Comparison of ENCODE assay signal across 27 cellular contexts in the genomic region with DNA sequence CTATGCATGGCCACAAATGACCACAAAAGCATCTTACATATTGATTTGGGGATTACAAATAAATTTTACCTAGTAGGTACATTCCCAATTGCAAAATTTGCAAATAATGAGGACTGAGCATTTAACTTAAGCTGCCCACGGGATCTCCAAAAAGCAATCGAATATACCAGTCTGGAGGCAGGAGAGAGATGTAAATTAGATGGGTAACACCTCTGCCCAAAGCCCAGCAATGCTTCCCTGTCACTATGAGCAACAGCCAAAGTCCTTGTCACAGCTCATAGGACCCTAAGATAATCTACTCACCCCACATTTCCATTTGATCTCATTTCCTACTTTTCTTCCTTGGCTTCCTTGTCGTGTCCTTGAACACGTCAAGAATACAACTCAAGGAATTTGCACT.
"Had no signal": no experiment of that assay in that cellular context is flagged by ENCODE, and none has a peak within 500 bp of the region (broad histone marks: within the 10 kb centered on the region; RNA-seq: fewer than 3 reads in every experiment).

No MANE protein-coding gene starts in this region.

- DNase-seq: naive thymus-derived CD4-positive, alpha-beta T cell; natural killer cell; occipital lobe; ovary; posterior cingulate gyrus; psoas muscle; right cardiac atrium; right lobe of liver; sigmoid colon; small intestine; stimulated activated CD4-positive, alpha-beta T cell treated with anti-CD3 and anti-CD28 coated beads, Interleukin-15, amount 100 ng/mL, for 24 hours; stimulated activated CD4-positive, alpha-beta T cell treated with anti-CD3 and anti-CD28 coated beads, Interleukin-2, amount 100 ng/mL, for 24 hours; stimulated activated CD4-positive, alpha-beta T cell treated with anti-CD3 and anti-CD28 coated beads, Interleukin-4, amount 100 ng/mL, for 24 hours; stimulated activated naive B cell treated with anti-CD40 and anti-IgM and Interleukin-4, amounts not matched to agents 10 μg/mL and 1 μg/mL and 100 μg/mL, for 72 hours; stimulated activated naive CD4-positive, alpha-beta T cell treated with Interleukin-2 at 50 U/mL for 16 hours; substantia nigra; testis; tibial artery; transverse colon; upper lobe of right lung; uterus had no signal

- H3K27ac Mint-ChIP-seq: naive thymus-derived CD4-positive, alpha-beta T cell; natural killer cell; nephron; neural progenitor cell; progenitor cell of endocrine pancreas; stimulated activated effector memory CD8-positive, alpha-beta T cell treated with anti-CD3 and anti-CD28 coated beads, Interleukin-12 subunit alpha, Interleukin-12 subunit beta, amount 100 ng/mL, for 72 hours; stimulated activated naive B cell treated with anti-CD40 and anti-IgM and Interleukin-4, amounts not matched to agents 10 μg/mL and 1 μg/mL and 100 μg/mL, for 72 hours; stimulated activated naive CD8-positive, alpha-beta T cell treated with anti-CD3 and anti-CD28 coated beads, Interleukin-15, Interleukin-2, amounts not matched to agents 100 ng/mL and 50 ng/mL, for 24 hours; type B pancreatic cell had no signal

- H3K36me3 Mint-ChIP-seq: naive thymus-derived CD4-positive, alpha-beta T cell; natural killer cell; neural progenitor cell; stimulated activated effector memory CD8-positive, alpha-beta T cell treated with anti-CD3 and anti-CD28 coated beads, Interleukin-12 subunit alpha, Interleukin-12 subunit beta, amount 100 ng/mL, for 72 hours; stimulated activated naive B cell treated with anti-CD40 and anti-IgM and Interleukin-4, amounts not matched to agents 10 μg/mL and 1 μg/mL and 100 μg/mL, for 72 hours; type B pancreatic cell had no signal

- H3K4me1 Mint-ChIP-seq: stimulated activated effector memory CD8-positive, alpha-beta T cell treated with anti-CD3 and anti-CD28 coated beads, Interleukin-12 subunit alpha, Interleukin-12 subunit beta, amount 100 ng/mL, for 72 hours; stimulated activated naive B cell treated with anti-CD40 and anti-IgM and Interleukin-4, amounts not matched to agents 10 μg/mL and 1 μg/mL and 100 μg/mL, for 72 hours had no signal

- ATAC-seq: naive thymus-derived CD4-positive, alpha-beta T cell; psoas muscle; right cardiac atrium; right lobe of liver; stimulated activated effector memory CD8-positive, alpha-beta T cell treated with anti-CD3 and anti-CD28 coated beads, Interleukin-12 subunit alpha, Interleukin-12 subunit beta, amount 100 ng/mL, for 72 hours; stimulated activated naive B cell treated with anti-CD40 and anti-IgM and Interleukin-4, amounts not matched to agents 10 μg/mL and 1 μg/mL and 100 μg/mL, for 72 hours; upper lobe of right lung had no signal

- H3K27me3 Mint-ChIP-seq: progenitor cell of endocrine pancreas, type B pancreatic cell had no signal

- H3K9me3 Mint-ChIP-seq: natural killer cell; nephron; neural progenitor cell; stimulated activated effector memory CD8-positive, alpha-beta T cell treated with anti-CD3 and anti-CD28 coated beads, Interleukin-12 subunit alpha, Interleukin-12 subunit beta, amount 100 ng/mL, for 72 hours; stimulated activated naive CD8-positive, alpha-beta T cell treated with anti-CD3 and anti-CD28 coated beads, Interleukin-15, Interleukin-2, amounts not matched to agents 100 ng/mL and 50 ng/mL, for 24 hours; type B pancreatic cell had no signal

- H3K4me3 Mint-ChIP-seq: naive thymus-derived CD4-positive, alpha-beta T cell; natural killer cell; nephron; neural progenitor cell; stimulated activated effector memory CD8-positive, alpha-beta T cell treated with anti-CD3 and anti-CD28 coated beads, Interleukin-12 subunit alpha, Interleukin-12 subunit beta, amount 100 ng/mL, for 72 hours; stimulated activated naive B cell treated with anti-CD40 and anti-IgM and Interleukin-4, amounts not matched to agents 10 μg/mL and 1 μg/mL and 100 μg/mL, for 72 hours; stimulated activated naive CD8-positive, alpha-beta T cell treated with anti-CD3 and anti-CD28 coated beads, Interleukin-15, Interleukin-2, amounts not matched to agents 100 ng/mL and 50 ng/mL, for 24 hours; type B pancreatic cell had no signal
